Comparison of ENCODE assay signal across 13 cellular contexts in the genomic region with DNA sequence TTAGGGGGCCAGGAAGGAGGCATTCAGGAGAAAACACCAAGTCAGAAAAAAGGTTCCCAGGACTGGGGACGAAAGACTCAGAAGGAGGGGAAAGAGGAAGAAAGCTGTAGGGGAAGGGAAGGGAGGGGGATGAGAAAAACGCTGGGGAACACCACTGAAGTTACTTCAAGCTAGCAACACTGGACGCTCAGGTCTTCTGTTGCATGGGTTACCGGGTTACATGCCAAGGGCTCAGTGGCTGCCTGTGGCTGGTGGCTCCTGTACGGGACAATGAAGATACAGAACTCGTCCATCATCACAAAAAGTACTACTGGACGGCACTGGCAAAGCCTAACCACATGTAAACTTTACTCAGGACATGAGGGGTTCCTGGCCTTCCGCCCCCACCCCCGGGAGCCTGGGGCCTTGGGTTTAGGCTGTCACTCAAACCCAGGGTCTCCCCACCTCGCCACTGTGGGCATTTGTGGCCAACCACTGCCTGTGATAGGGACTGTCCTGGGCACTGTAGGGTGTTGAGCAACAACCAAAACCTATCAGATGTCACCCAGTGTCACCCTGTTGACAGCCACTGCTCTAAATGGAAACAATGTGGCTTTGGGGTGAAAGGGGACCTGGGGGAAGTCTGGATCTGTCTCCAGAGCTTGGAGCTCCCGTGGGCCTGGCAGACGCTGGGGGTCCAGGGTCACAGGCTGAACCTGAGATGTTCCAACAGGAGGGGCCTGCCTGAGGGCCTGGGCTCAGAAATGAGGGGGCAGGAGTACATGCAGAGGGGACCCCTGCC. TPM values are rescaled to one million over a fixed set of nuclear protein-coding genes. Genes with fewer than 3 reads are reported as not detected.
DNase-seq lines count a peak whose midpoint lies in the region; ATAC-seq lines count a peak whose summit lies in the region.
"Had no signal": no experiment of that assay in that cellular context is flagged by ENCODE, and none has a peak within 500 bp of the region (broad histone marks: within the 10 kb centered on the region; RNA-seq: fewer than 3 reads in every experiment).

No MANE protein-coding gene starts in this region.

- no peaks in the 10 kb centered on the region for H3K36me3 ChIP-seq in skeletal muscle tissue (ENCODE audit: control insufficient read depth in 3 of 3, insufficient read depth in 3 of 3, low read length in 3 of 3)

- intact Hi-C loops in right cardiac atrium (cut with DNase I): no loop called here

- peak overlapping the region; percentile 58 to 61 (median 60) for H3K9ac ChIP-seq in skeletal muscle tissue (ENCODE audit: low read depth in 1 of 3, low read length in 3 of 3)

- H3K4me3 ChIP-seq in right cardiac atrium (ENCODE audit: low read length): no peak overlapping the region
- H3K4me3 ChIP-seq in skeletal muscle tissue (ENCODE audit: low read length in 3 of 3): peak overlapping the region in 1 of 3 donors; percentile 45

- 74% methylated on average over 12 of the region's 12 CpGs for WGBS in right cardiac atrium

- H3K9me3 ChIP-seq in right cardiac atrium (ENCODE audit: control insufficient read depth, low read length) (no peaks in the 10 kb centered on the region), skeletal muscle tissue (ENCODE audit: control insufficient read depth in 3 of 3, low read length in 3 of 3) (no peaks in the 10 kb centered on the region)

- H3K27ac ChIP-seq in right cardiac atrium (ENCODE audit: low read length) (peak overlapping the region; percentile 14), skeletal muscle tissue (ENCODE audit: low read depth, low read length) (peak overlapping the region; percentile 76)

- ATAC-seq in HG03432 (IDR thresholded peaks at IDR 0.05; ENCODE audit: unreplicated experiment) (peak; percentile 12), right cardiac atrium (peak in 1 of 2 donors; percentile 4), GM19463 (IDR thresholded peaks at IDR 0.05; ENCODE audit: unreplicated experiment) (no peak)
- ATAC-seq: HCT116; stimulated activated effector memory CD8-positive, alpha-beta T cell treated with anti-CD3 and anti-CD28 coated beads, Interleukin-12 subunit alpha, Interleukin-12 subunit beta, amount 100 ng/mL, for 72 hours had no signal

- H3K27me3 ChIP-seq in right cardiac atrium (ENCODE audit: control insufficient read depth, insufficient read depth) (no peaks in the 10 kb centered on the region), skeletal muscle tissue (ENCODE audit: control insufficient read depth in 3 of 3, insufficient read depth in 3 of 3, low read length in 3 of 3) (no peaks in the 10 kb centered on the region)

- H3K4me1 ChIP-seq in right cardiac atrium (ENCODE audit: control insufficient read depth, insufficient read depth, low read length) (peaks cover 6% of the 10 kb centered on the region), skeletal muscle tissue (ENCODE audit: control insufficient read depth in 3 of 3, insufficient read depth in 3 of 3, low read length in 3 of 3) (peaks cover 27 to 55% (median 48%) of the 10 kb centered on the region in 3 donors)

- DNase-seq in SIG-M5 treated with dmso at 0.1 percent for 504 hours (lab: John Stamatoyannopoulos, UW; ENCODE audit: unreplicated experiment) (peak; percentile 92), right cardiac atrium (peak in 2 of 3 donors; percentile 38 to 41), GM19240 (ENCODE audit: insufficient read length, low spot score) (no peak), NCI-H69 (lab: John Stamatoyannopoulos, UW) (no peak), COLO829 (ENCODE audit: low spot score) (no peak)
- DNase-seq: activated CD4-positive, CD25-positive, alpha-beta regulatory T cell; NCI-H2171 had no signal

RNA-seq across cellular contexts. Expression of a gene that starts 40.3 kb away (rescaled TPM):
- total RNA-seq in right cardiac atrium (10 to 100 TPM; 25.6 to 51.6 (median 41.7) TPM), skeletal muscle tissue (76.7 TPM)
- 14.1 TPM for polyA plus RNA-seq in right cardiac atrium
- polyA plus RNA-seq: neural cell had no signal

Comparison
In these comparisons a context has a peak if more than half of its experiments do, and no peak if none do; other contexts are left out.
1. DNase-seq: peak in SIG-M5 treated with dmso at 0.1 percent for 504 hours (single experiment) and right cardiac atrium (2 of 3); none in GM19240 (single experiment), NCI-H69 (single experiment) and COLO829 (single experiment).